In genomic region chr12:89414322-89414721, GRCh38 we compare ENCODE assay signal across 28 cellular contexts.
"Had no signal": no experiment of that assay in that cellular context is flagged by ENCODE, and none has a peak within 500 bp of the region (broad histone marks: within the 10 kb centered on the region; RNA-seq: fewer than 3 reads in every experiment).

No MANE protein-coding gene starts in this region.

- H3K27me3 Mint-ChIP-seq: activated B cell treated with CpG ODN at 0.5 μM for 24 hours; activated CD4-positive, alpha-beta T cell treated with anti-CD3 and anti-CD28 coated beads for 36 hours; activated naive CD8-positive, alpha-beta T cell treated with anti-CD3 and anti-CD28 coated beads, Interleukin-2, amount 10 ng/mL, durations not matched to agents 7 days and 5 days; activated T-cell treated with anti-CD3 and anti-CD28 coated beads, Interleukin-2, amount 50 U/mL, for 24 hours; naive thymus-derived CD4-positive, alpha-beta T cell; stimulated activated naive B cell treated with anti-CD40 and anti-IgM and Interleukin-4, amounts not matched to agents 10 μg/mL and 1 μg/mL and 100 μg/mL, for 72 hours had no signal

- H3K79me2 ChIP-seq: hepatocyte had no signal

- H3K4me3 Mint-ChIP-seq: activated B cell treated with CpG ODN at 0.5 μM for 24 hours; activated CD4-positive, alpha-beta T cell treated with anti-CD3 and anti-CD28 coated beads for 36 hours; activated naive CD8-positive, alpha-beta T cell treated with anti-CD3 and anti-CD28 coated beads, Interleukin-2, amount 10 ng/mL, durations not matched to agents 7 days and 5 days; activated T-cell treated with anti-CD3 and anti-CD28 coated beads, Interleukin-2, amount 50 U/mL, for 24 hours; naive thymus-derived CD4-positive, alpha-beta T cell; neural crest cell; stimulated activated naive B cell treated with anti-CD40 and anti-IgM and Interleukin-4, amounts not matched to agents 10 μg/mL and 1 μg/mL and 100 μg/mL, for 72 hours had no signal

- H3K27ac ChIP-seq: coronary artery, hepatocyte, lower lobe of right lung, sigmoid colon, testis, upper lobe of right lung had no signal

- H3K4me1 ChIP-seq: lower lobe of right lung, testis had no signal

- H3K4me3 ChIP-seq: coronary artery, hepatocyte, lower lobe of right lung, sigmoid colon, testis, upper lobe of right lung had no signal

- H2AFZ ChIP-seq: hepatocyte had no signal

- H3K36me3 ChIP-seq: lower lobe of right lung, sigmoid colon, upper lobe of right lung had no signal

- H3K27ac Mint-ChIP-seq: activated B cell treated with CpG ODN at 0.5 μM for 24 hours; activated CD4-positive, alpha-beta T cell treated with anti-CD3 and anti-CD28 coated beads for 36 hours; activated naive CD8-positive, alpha-beta T cell treated with anti-CD3 and anti-CD28 coated beads, Interleukin-2, amount 10 ng/mL, durations not matched to agents 7 days and 5 days; activated T-cell treated with anti-CD3 and anti-CD28 coated beads, Interleukin-2, amount 50 U/mL, for 24 hours; activated T-helper 2 cell treated with anti-CD3 and anti-CD28 coated beads, Interferon-gamma antibody, Interleukin-2, Interleukin-4, amounts not matched to agents 10 μg/mL and 5 μg/mL and 100 μg/mL, durations not matched to agents 14 hours and 24 hours and 36 hours; naive thymus-derived CD4-positive, alpha-beta T cell; stimulated activated naive B cell treated with anti-CD40 and anti-IgM and Interleukin-4, amounts not matched to agents 10 μg/mL and 1 μg/mL and 100 μg/mL, for 72 hours had no signal

- H3K9me3 ChIP-seq: lower lobe of right lung, sigmoid colon, testis, upper lobe of right lung had no signal

- FAIRE-seq: frontal cortex had no signal

- DNase-seq: activated B cell treated with CpG ODN at 0.5 μM for 24 hours; activated CD4-positive, alpha-beta T cell treated with anti-CD3 and anti-CD28 coated beads for 36 hours; activated CD4-positive, alpha-beta T cell treated with anti-CD3 and anti-CD28 coated beads, Interleukin-2, amount 50 U/mL, for 4 hours; activated CD8-positive, alpha-beta memory T cell treated with anti-CD3 and anti-CD28 coated beads for 24 hours; activated CD8-positive, alpha-beta memory T cell treated with anti-CD3 and anti-CD28 coated beads, Interleukin-2, amount 50 U/mL, for 4 hours; activated naive CD4-positive, alpha-beta T cell treated with Interleukin-2 at 50 U/mL for 16 hours; activated naive CD8-positive, alpha-beta T cell treated with anti-CD3 and anti-CD28 coated beads, Interleukin-2, amount 10 ng/mL, durations not matched to agents 7 days and 5 days; activated T-cell treated with anti-CD3 and anti-CD28 coated beads, Interleukin-2, amount 50 U/mL, for 24 hours; amygdala; cerebellar nuclear complex; glutamatergic neuron; lower lobe of right lung; naive thymus-derived CD4-positive, alpha-beta T cell; occipital lobe; retina; sigmoid colon; stimulated activated CD4-positive, alpha-beta T cell treated with anti-CD3 and anti-CD28 coated beads, Interleukin-2, amount 100 ng/mL, for 48 hours; stimulated activated CD8-positive, alpha-beta memory T cell treated with anti-CD3 and anti-CD28 coated beads, Interleukin-4, amount 100 ng/mL, for 48 hours; stimulated activated naive B cell treated with anti-CD40 and anti-IgM and Interleukin-4, amounts not matched to agents 10 μg/mL and 1 μg/mL and 100 μg/mL, for 72 hours; T1000; testis; upper lobe of right lung had no signal

- H3K27me3 ChIP-seq: hepatocyte, sigmoid colon, testis, upper lobe of right lung had no signal

- H3K4me1 Mint-ChIP-seq: activated B cell treated with CpG ODN at 0.5 μM for 24 hours; activated CD4-positive, alpha-beta T cell treated with anti-CD3 and anti-CD28 coated beads for 36 hours had no signal

- ATAC-seq: activated CD4-positive, alpha-beta T cell treated with anti-CD3 and anti-CD28 coated beads for 36 hours; left lobe of liver; lower lobe of right lung; naive thymus-derived CD4-positive, alpha-beta T cell; stimulated activated naive B cell treated with anti-CD40 and anti-IgM and Interleukin-4, amounts not matched to agents 10 μg/mL and 1 μg/mL and 100 μg/mL, for 72 hours; upper lobe of right lung had no signal

- H3K4me2 ChIP-seq: hepatocyte had no signal

- H3K9me3 Mint-ChIP-seq: activated B cell treated with CpG ODN at 0.5 μM for 24 hours; activated naive CD8-positive, alpha-beta T cell treated with anti-CD3 and anti-CD28 coated beads, Interleukin-2, amount 10 ng/mL, durations not matched to agents 7 days and 5 days; activated T-cell treated with anti-CD3 and anti-CD28 coated beads, Interleukin-2, amount 50 U/mL, for 24 hours; activated T-helper 2 cell treated with anti-CD3 and anti-CD28 coated beads, Interferon-gamma antibody, Interleukin-2, Interleukin-4, amounts not matched to agents 10 μg/mL and 5 μg/mL and 100 μg/mL, durations not matched to agents 14 hours and 24 hours and 36 hours; neural crest cell; stimulated activated naive B cell treated with anti-CD40 and anti-IgM and Interleukin-4, amounts not matched to agents 10 μg/mL and 1 μg/mL and 100 μg/mL, for 72 hours had no signal
